ENCODE assay signal across 8 cellular contexts in genomic region chr22:41523464-41524221, GRCh38. TPM values are rescaled to one million over a fixed set of nuclear protein-coding genes. Genes with fewer than 3 reads are reported as not detected.
DNase-seq lines count a peak whose midpoint lies in the region; ATAC-seq and TF ChIP-seq lines count a peak whose summit lies in the region.

No MANE protein-coding gene starts in this region.

- no peak for ATAC-seq in HG02981 (IDR thresholded peaks at IDR 0.05; ENCODE audit: unreplicated experiment)

- no peak overlapping the region for H3K4me2 ChIP-seq in neuronal stem cell (ENCODE audit: insufficient read depth, low read length, poor library complexity, severe bottlenecking)

- H2BK12ac ChIP-seq in neuronal stem cell (ENCODE audit: low read length) = peak overlapping the region; percentile 81

- H3K4me3 ChIP-seq in neuronal stem cell (ENCODE audit: low read length in 2 of 2) = no peak overlapping the region

- H2BK15ac ChIP-seq in neuronal stem cell (ENCODE audit: low read length) = no peak overlapping the region

- DNase-seq in AG08396 (ENCODE audit: low spot score) (peak; percentile 89), RWPE1 (ENCODE audit: low spot score) (no peak), fibroblast of gingiva (ENCODE audit: low read depth) (peak; percentile 76), neuronal stem cell (ENCODE audit: low spot score) (no peak), NCI-H82 treated with DMSO at 0.1 percent for 48 hours (lab: John Stamatoyannopoulos, UW; ENCODE audit: unreplicated experiment) (no peak)
- DNase-seq in stimulated activated CD4-positive, alpha-beta T cell treated with anti-CD3 and anti-CD28 coated beads, Interleukin-1b, Interleukin-23, amount 100 ng/mL, for 48 hours = no peak
- DNase-seq in activated T-cell treated with anti-CD3 and anti-CD28 coated beads, Interleukin-2, amount 50 U/mL, for 48 hours = no peak

- H3K79me1 ChIP-seq in neuronal stem cell (ENCODE audit: low read depth, low read length) = peaks cover 10% of the 10 kb centered on the region

- no peak overlapping the region for H2AFZ ChIP-seq in neuronal stem cell (ENCODE audit: low read length)

- H4K8ac ChIP-seq in neuronal stem cell (ENCODE audit: low read depth, low read length) = no peak overlapping the region

- H3K4me1 ChIP-seq in neuronal stem cell (ENCODE audit: control insufficient read depth in 2 of 2, insufficient read depth in 1 of 2, low read depth in 1 of 2, low read length in 2 of 2) = no peaks in the 10 kb centered on the region

- no peak overlapping the region for H4K91ac ChIP-seq in neuronal stem cell (ENCODE audit: low read depth, low read length, poor library complexity)

- H3K14ac ChIP-seq in neuronal stem cell (ENCODE audit: low read length) = no peak overlapping the region

- H3K9me3 ChIP-seq in neuronal stem cell (replicated peaks in 1 of 2; ENCODE audit: control insufficient read depth in 2 of 2, insufficient read depth in 1 of 2, low read depth in 1 of 2, low read length in 2 of 2) = peaks cover 0 to 1% of the 10 kb centered on the region in 2 donors

- POLR2A ChIA-PET in RWPE1 (lab: Yijun Ruan, JAX; ENCODE audit: low non-redundant PET) = no interaction called here

- peak overlapping the region; percentile 29 for H2BK5ac ChIP-seq in neuronal stem cell (ENCODE audit: low read length)

- H3K18ac ChIP-seq in neuronal stem cell (ENCODE audit: low read length) = peak overlapping the region; percentile 75

- CTCF ChIA-PET in RWPE1 (lab: Yijun Ruan, JAX) = no interaction called here

- peak overlapping the region; percentile 69 for H2AK5ac ChIP-seq in neuronal stem cell (ENCODE audit: low read depth, low read length)

- no CpG with 5 or more reads among the region's 21 CpGs for WGBS in neuronal stem cell (ENCODE audit: extremely low coverage in 2 of 2, insufficient read length in 2 of 2, insufficient replicate concordance in 1 of 2), 2 donors

- H2BK120ac ChIP-seq in neuronal stem cell (ENCODE audit: low read depth, low read length) = no peak overlapping the region

- no peak for TF ChIP-seq CTCF in RWPE1 (conservative IDR thresholded peaks at IDR 0.05; ENCODE audit: low read depth)

- peaks cover 46 to 71% of the 10 kb centered on the region in 2 donors for H3K36me3 ChIP-seq in neuronal stem cell (replicated peaks in 1 of 2; ENCODE audit: control insufficient read depth in 2 of 2, insufficient read depth in 2 of 2, low read length in 2 of 2)

- peak overlapping the region; percentile 61 for H3K27ac ChIP-seq in RWPE1
- peak overlapping the region; percentile 14 for H3K27ac ChIP-seq in neuronal stem cell (replicated peaks; ENCODE audit: low read length)

- peak overlapping the region; percentile 57 for H3K9ac ChIP-seq in neuronal stem cell (ENCODE audit: low read depth, low read length, poor library complexity)

- H3K4ac ChIP-seq in neuronal stem cell (ENCODE audit: low read length) = peak overlapping the region; percentile 32

- H3K23ac ChIP-seq in neuronal stem cell (ENCODE audit: low read depth, low read length, poor library complexity) = peak overlapping the region; percentile 90

- H3K27me3 ChIP-seq in neuronal stem cell (ENCODE audit: control insufficient read depth in 3 of 3, insufficient read depth in 3 of 3, low read depth in 1 of 3, low read length in 3 of 3) = no peaks in the 10 kb centered on the region

RNA-seq across cellular contexts. Expression of gene POLR3H, which starts 20.6 kb away (rescaled TPM):
- 16.8 TPM for polyA plus RNA-seq in neuronal stem cell (2013, experiment 1 of 2)
- 16.3 TPM for polyA plus RNA-seq in neuronal stem cell (2013, experiment 2 of 2)

RNA-seq across cellular contexts. Expression of gene CSDC2, which starts 37.2 kb away (rescaled TPM):
- polyA plus RNA-seq in neuronal stem cell (2013, experiment 1 of 2) = 1.4 TPM
- 1.4 TPM for polyA plus RNA-seq in neuronal stem cell (2013, experiment 2 of 2)

RNA-seq across cellular contexts. Expression of gene ACO2, which starts 54.7 kb away (rescaled TPM):
- 41.4 TPM for polyA plus RNA-seq in neuronal stem cell (2013, experiment 1 of 2)
- 40.9 TPM for polyA plus RNA-seq in neuronal stem cell (2013, experiment 2 of 2)

RNA-seq across cellular contexts. Expression of gene PHF5A, which starts 55.2 kb away (rescaled TPM):
- polyA plus RNA-seq in neuronal stem cell (2013, experiment 1 of 2) = 63.9 TPM
- 61.6 TPM for polyA plus RNA-seq in neuronal stem cell (2013, experiment 2 of 2)

Comparison
In these comparisons a context has a peak if more than half of its experiments do, and no peak if none do; other contexts are left out.
1. DNase-seq: peak in AG08396 (single experiment) and fibroblast of gingiva (single experiment); none in RWPE1 (single experiment), neuronal stem cell (single experiment), stimulated activated CD4-positive, alpha-beta T cell treated with anti-CD3 and anti-CD28 coated beads, Interleukin-1b, Interleukin-23, amount 100 ng/mL, for 48 hours (single experiment), NCI-H82 treated with DMSO at 0.1 percent for 48 hours (single experiment) and activated T-cell treated with anti-CD3 and anti-CD28 coated beads, Interleukin-2, amount 50 U/mL, for 48 hours (0 of 2).